ENCODE assay signal across 10 cellular contexts in the genomic region with DNA sequence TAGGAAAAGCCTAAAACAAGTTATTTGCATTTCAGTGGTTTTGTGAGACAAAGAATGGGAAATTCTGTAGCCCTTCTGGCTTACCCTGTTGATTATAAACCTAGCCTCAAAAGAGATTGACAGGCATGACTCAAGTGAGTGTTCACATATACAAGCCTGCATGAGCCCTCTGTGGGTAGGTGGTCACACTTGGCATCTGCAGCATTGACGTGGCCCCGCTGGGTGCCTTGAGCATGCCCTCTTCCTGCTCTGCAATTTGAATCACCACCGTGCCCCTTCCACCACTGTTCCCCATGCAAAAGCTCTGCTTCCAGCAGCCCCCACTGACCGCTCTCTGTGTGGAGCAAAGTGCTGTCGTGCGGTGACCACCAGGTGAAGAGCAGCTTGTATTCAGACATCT. TPM values are rescaled to one million over a fixed set of nuclear protein-coding genes. Genes with fewer than 3 reads are reported as not detected.
DNase-seq lines count a peak whose midpoint lies in the region; ATAC-seq and TF ChIP-seq lines count a peak whose summit lies in the region.
"Had no signal": no experiment of that assay in that cellular context is flagged by ENCODE, and none has a peak within 500 bp of the region (broad histone marks: within the 10 kb centered on the region; RNA-seq: fewer than 3 reads in every experiment).

No MANE protein-coding gene starts in this region.

- peak overlapping the region; percentile 97 for H3K27ac Mint-ChIP-seq in activated T-helper 2 cell treated with anti-CD3 and anti-CD28 coated beads, Interferon-gamma antibody, Interleukin-2, Interleukin-4, amounts not matched to agents 10 μg/mL and 5 μg/mL and 100 μg/mL, durations not matched to agents 14 hours and 24 hours and 36 hours

- no peak for TF ChIP-seq POLR2A in tibial nerve (IDR thresholded peaks at IDR 0.05)

- no peak overlapping the region for H3K4me3 ChIP-seq in rectal smooth muscle tissue (ENCODE audit: low read length)
- H3K4me3 ChIP-seq in tibial nerve = no peak overlapping the region
- H3K4me3 ChIP-seq: gastroesophageal sphincter had no signal

- intact Hi-C loops in activated T-helper 2 cell treated with anti-CD3 and anti-CD28 coated beads, Interferon-gamma antibody, Interleukin-2, Interleukin-4, amounts not matched to agents 10 μg/mL and 5 μg/mL and 100 μg/mL, durations not matched to agents 14 hours and 24 hours and 36 hours (cut with micrococcal nuclease) = loop anchor here (1.0 to 10.0 kb wide), 7 partner anchors 21 to 421 kb away; a partner anchor contains a TSS

- 78 to 80% methylated on average over 5 to 6 of the region's 6 CpGs for WGBS in tibial nerve, 2 donors

- peak overlapping the region; percentile 84 for H3K27ac ChIP-seq in VCaP
- H3K27ac ChIP-seq in rectal smooth muscle tissue (ENCODE audit: low read depth, low read length) = peak overlapping the region; percentile 65
- peak overlapping the region in 3 of 4 donors; percentile 38 to 71 (median 61) for H3K27ac ChIP-seq in tibial nerve

- no peaks in the 10 kb centered on the region for H3K9me3 Mint-ChIP-seq in activated T-helper 2 cell treated with anti-CD3 and anti-CD28 coated beads, Interferon-gamma antibody, Interleukin-2, Interleukin-4, amounts not matched to agents 10 μg/mL and 5 μg/mL and 100 μg/mL, durations not matched to agents 14 hours and 24 hours and 36 hours

- ATAC-seq in HG02763 (IDR thresholded peaks at IDR 0.05; ENCODE audit: unreplicated experiment) = no peak
- ATAC-seq in GM19397 (IDR thresholded peaks at IDR 0.05; ENCODE audit: unreplicated experiment) = no peak
- no peak for ATAC-seq in GM21717 (IDR thresholded peaks at IDR 0.05; ENCODE audit: unreplicated experiment)
- ATAC-seq: gastroesophageal sphincter had no signal

- H3K36me3 ChIP-seq in rectal smooth muscle tissue (ENCODE audit: control insufficient read depth, insufficient read depth, low read length) (peaks cover 9% of the 10 kb centered on the region), tibial nerve (peaks cover 0 to 41% (median 19%) of the 10 kb centered on the region in 3 donors)

- no peak overlapping the region for H3K9ac ChIP-seq in rectal smooth muscle tissue (ENCODE audit: low read length)

- H3K9me3 ChIP-seq in tibial nerve = no peaks in the 10 kb centered on the region
- H3K9me3 ChIP-seq: gastroesophageal sphincter had no signal

- DNase-seq in activated T-helper 2 cell treated with anti-CD3 and anti-CD28 coated beads, Interferon-gamma antibody, Interleukin-2, Interleukin-4, amounts not matched to agents 10 μg/mL and 5 μg/mL and 100 μg/mL, durations not matched to agents 14 hours and 24 hours and 36 hours (ENCODE audit: low spot score) = no peak
- DNase-seq in tibial nerve (ENCODE audit: low spot score in 2 of 2) (no peak), epidermal melanocyte (ENCODE audit: insufficient read length, low spot score) (no peak)
- DNase-seq: NCI-H2029 treated with DMSO at 0.1 percent for 48 hours had no signal

- H3K4me3 Mint-ChIP-seq in activated T-helper 2 cell treated with anti-CD3 and anti-CD28 coated beads, Interferon-gamma antibody, Interleukin-2, Interleukin-4, amounts not matched to agents 10 μg/mL and 5 μg/mL and 100 μg/mL, durations not matched to agents 14 hours and 24 hours and 36 hours (ENCODE audit: low read depth) = peak overlapping the region; percentile 75

- no peaks in the 10 kb centered on the region for H3K27me3 Mint-ChIP-seq in activated T-helper 2 cell treated with anti-CD3 and anti-CD28 coated beads, Interferon-gamma antibody, Interleukin-2, Interleukin-4, amounts not matched to agents 10 μg/mL and 5 μg/mL and 100 μg/mL, durations not matched to agents 14 hours and 24 hours and 36 hours (ENCODE audit: low read depth)

- peaks cover 54% of the 10 kb centered on the region for H3K36me3 Mint-ChIP-seq in activated T-helper 2 cell treated with anti-CD3 and anti-CD28 coated beads, Interferon-gamma antibody, Interleukin-2, Interleukin-4, amounts not matched to agents 10 μg/mL and 5 μg/mL and 100 μg/mL, durations not matched to agents 14 hours and 24 hours and 36 hours (ENCODE audit: low read depth)

- peaks cover 9% of the 10 kb centered on the region for H3K4me1 ChIP-seq in rectal smooth muscle tissue (ENCODE audit: control insufficient read depth, insufficient read depth, low read length)
- peaks cover 0 to 61% (median 8%) of the 10 kb centered on the region in 4 donors for H3K4me1 ChIP-seq in tibial nerve

- H3K4me1 Mint-ChIP-seq in activated T-helper 2 cell treated with anti-CD3 and anti-CD28 coated beads, Interferon-gamma antibody, Interleukin-2, Interleukin-4, amounts not matched to agents 10 μg/mL and 5 μg/mL and 100 μg/mL, durations not matched to agents 14 hours and 24 hours and 36 hours (ENCODE audit: low read depth) = peaks cover 84% of the 10 kb centered on the region

- no peak for TF ChIP-seq EP300 in tibial nerve (IDR thresholded peaks at IDR 0.05)

- TF ChIP-seq CTCF in VCaP (conservative IDR thresholded peaks at IDR 0.05) = no peak
- no peak for TF ChIP-seq CTCF in tibial nerve (IDR thresholded peaks at IDR 0.05)

- H3K27me3 ChIP-seq in rectal smooth muscle tissue (ENCODE audit: control insufficient read depth, insufficient read depth, low read length) (no peaks in the 10 kb centered on the region), tibial nerve (no peaks in the 10 kb centered on the region)
- H3K27me3 ChIP-seq: gastroesophageal sphincter had no signal

RNA-seq across cellular contexts. Expression of a gene that starts 21.0 kb away (rescaled TPM):
- 142 and 160 TPM in 2 replicates for total RNA-seq in activated T-helper 2 cell treated with anti-CD3 and anti-CD28 coated beads, Interferon-gamma antibody, Interleukin-2, Interleukin-4, amounts not matched to agents 10 μg/mL and 5 μg/mL and 100 μg/mL, durations not matched to agents 14 hours and 24 hours and 36 hours
- 10 to 100 TPM; 36.1 to 71.8 (median 58.1) TPM for total RNA-seq in tibial nerve

RNA-seq across cellular contexts. Expression of a gene that starts 45.1 kb away (rescaled TPM):
- 48.7 and 50.3 TPM in 2 replicates for total RNA-seq in activated T-helper 2 cell treated with anti-CD3 and anti-CD28 coated beads, Interferon-gamma antibody, Interleukin-2, Interleukin-4, amounts not matched to agents 10 μg/mL and 5 μg/mL and 100 μg/mL, durations not matched to agents 14 hours and 24 hours and 36 hours
- 100 to 1,000 TPM in 1 of 4 donors, 10 to 100 TPM in 3; 47.2 to 106 (median 69.2) TPM for total RNA-seq in tibial nerve
